ENCODE assay signal across 1 cellular context in the genomic region with DNA sequence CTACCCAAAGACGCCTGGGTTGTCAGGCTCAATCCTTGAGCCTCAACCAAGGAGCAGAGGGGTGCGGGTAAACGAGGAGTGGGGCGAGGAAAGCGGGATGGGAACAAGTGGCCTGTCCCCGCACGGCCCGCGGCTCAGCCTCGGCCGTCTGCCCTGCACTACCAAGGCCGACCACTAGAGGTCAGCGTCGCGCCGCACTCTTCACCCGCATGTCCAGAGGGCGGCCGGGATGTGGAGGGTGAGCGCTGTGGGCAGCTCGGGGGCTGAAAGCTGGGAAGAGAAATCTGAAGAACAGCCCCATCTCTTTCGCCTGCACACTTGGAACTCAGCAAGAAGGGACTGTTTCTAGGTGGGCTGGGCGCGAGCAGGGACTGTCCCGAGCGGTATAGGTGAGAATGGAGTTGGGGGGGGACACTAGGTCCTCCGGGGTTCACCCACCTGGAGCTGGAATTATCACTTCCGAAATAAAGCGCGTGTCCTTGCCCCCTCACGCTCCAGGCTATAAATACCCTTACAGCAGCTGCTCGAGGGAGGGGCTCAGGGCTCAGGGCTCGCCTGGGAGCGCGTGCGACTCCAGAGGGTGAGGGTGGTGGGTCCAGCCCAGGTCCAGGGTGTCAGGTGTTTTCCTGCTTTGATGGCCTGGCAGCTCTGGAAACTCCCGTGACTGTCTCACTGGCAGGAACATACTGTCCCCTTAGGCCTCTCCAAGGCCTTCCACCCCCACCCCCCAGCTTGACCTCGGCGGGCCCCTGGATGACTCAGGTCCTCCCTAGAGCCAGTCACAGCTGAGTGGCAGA.
A peak's percentile ranks its signal among the peaks of the same experiment; 100 is the strongest.
TF ChIP-seq lines count a peak whose summit lies in the region.

No MANE protein-coding gene starts in this region.

TF ChIP-seq in HepG2, 621 proteins besides CTCF, POLR2A, EP300 and RAD21 (continued from another document and continues in another):
- TF ChIP-seq, protein P1, sequence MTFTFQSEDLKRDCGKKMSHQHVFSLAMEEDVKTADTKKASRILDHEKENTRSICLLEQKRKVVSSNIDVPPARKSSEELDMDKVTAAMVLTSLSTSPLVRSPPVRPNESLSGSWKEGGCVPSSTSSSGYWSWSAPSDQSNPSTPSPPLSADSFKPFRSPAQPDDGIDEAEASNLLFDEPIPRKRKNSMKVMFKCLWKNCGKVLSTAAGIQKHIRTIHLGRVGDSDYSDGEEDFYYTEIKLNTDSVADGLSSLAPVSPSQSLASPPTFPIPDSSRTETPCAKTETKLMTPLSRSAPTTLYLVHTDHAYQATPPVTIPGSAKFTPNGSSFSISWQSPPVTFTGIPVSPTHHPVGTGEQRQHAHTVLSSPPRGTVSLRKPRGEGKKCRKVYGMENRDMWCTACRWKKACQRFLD (CRISPR knock-in tag; IDR thresholded peaks at IDR 0.05; ENCODE audit: borderline replicate concordance): no peak
- 0 out of 2 replicates have a peak, but pooled peaks have one; percentile 77 for TF ChIP-seq ZNF30 (CRISPR knock-in tag; IDR thresholded peaks at IDR 0.05)
- TF ChIP-seq, protein P2, sequence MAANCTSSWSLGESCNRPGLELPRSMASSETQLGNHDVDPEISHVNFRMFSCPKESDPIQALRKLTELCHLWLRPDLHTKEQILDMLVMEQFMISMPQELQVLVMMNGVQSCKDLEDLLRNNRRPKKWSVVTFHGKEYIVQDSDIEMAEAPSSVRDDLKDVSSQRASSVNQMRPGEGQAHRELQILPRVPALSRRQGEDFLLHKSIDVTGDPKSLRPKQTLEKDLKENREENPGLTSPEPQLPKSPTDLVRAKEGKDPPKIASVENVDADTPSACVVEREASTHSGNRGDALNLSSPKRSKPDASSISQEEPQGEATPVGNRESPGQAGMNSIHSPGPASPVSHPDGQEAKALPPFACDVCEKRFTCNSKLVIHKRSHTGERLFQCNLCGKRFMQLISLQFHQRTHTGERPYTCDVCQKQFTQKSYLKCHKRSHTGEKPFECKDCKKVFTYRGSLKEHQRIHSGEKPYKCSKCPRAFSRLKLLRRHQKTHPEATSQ (CRISPR knock-in tag; IDR thresholded peaks at IDR 0.05; ENCODE audit: borderline replicate concordance): no peak
- TF ChIP-seq NCOA5 (CRISPR knock-in tag; IDR thresholded peaks at IDR 0.05): no peak
- TF ChIP-seq FUBP1 (CRISPR knock-in tag; IDR thresholded peaks at IDR 0.05; ENCODE audit: borderline replicate concordance): no peak
- TF ChIP-seq HCFC1 (IDR thresholded peaks at IDR 0.05; ENCODE audit: low read depth, low read length): no peak
- no peak for TF ChIP-seq FLYWCH1 (CRISPR knock-in tag; IDR thresholded peaks at IDR 0.05)
- 0 out of 2 replicates have a peak, but pooled peaks have one; percentile 18 for TF ChIP-seq ZNF367 (CRISPR knock-in tag; IDR thresholded peaks at IDR 0.05; ENCODE audit: borderline replicate concordance)
- TF ChIP-seq, protein P3, sequence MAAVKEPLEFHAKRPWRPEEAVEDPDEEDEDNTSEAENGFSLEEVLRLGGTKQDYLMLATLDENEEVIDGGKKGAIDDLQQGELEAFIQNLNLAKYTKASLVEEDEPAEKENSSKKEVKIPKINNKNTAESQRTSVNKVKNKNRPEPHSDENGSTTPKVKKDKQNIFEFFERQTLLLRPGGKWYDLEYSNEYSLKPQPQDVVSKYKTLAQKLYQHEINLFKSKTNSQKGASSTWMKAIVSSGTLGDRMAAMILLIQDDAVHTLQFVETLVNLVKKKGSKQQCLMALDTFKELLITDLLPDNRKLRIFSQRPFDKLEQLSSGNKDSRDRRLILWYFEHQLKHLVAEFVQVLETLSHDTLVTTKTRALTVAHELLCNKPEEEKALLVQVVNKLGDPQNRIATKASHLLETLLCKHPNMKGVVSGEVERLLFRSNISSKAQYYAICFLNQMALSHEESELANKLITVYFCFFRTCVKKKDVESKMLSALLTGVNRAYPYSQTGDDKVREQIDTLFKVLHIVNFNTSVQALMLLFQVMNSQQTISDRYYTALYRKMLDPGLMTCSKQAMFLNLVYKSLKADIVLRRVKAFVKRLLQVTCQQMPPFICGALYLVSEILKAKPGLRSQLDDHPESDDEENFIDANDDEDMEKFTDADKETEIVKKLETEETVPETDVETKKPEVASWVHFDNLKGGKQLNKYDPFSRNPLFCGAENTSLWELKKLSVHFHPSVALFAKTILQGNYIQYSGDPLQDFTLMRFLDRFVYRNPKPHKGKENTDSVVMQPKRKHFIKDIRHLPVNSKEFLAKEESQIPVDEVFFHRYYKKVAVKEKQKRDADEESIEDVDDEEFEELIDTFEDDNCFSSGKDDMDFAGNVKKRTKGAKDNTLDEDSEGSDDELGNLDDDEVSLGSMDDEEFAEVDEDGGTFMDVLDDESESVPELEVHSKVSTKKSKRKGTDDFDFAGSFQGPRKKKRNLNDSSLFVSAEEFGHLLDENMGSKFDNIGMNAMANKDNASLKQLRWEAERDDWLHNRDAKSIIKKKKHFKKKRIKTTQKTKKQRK (IDR thresholded peaks at IDR 0.05; ENCODE audit: low read length): no peak
- no peak for TF ChIP-seq ZNF224 (CRISPR knock-in tag; IDR thresholded peaks at IDR 0.05)
- TF ChIP-seq RNF2 (conservative IDR thresholded peaks at IDR 0.05; ENCODE audit: low read depth): no peak
- no peak for TF ChIP-seq RBM22 (optimal IDR thresholded peaks at IDR 0.05; ENCODE audit: low read length)
- no peak for TF ChIP-seq ZZZ3 (CRISPR knock-in tag; IDR thresholded peaks at IDR 0.05; ENCODE audit: borderline replicate concordance)
- no peak for TF ChIP-seq RARG (CRISPR knock-in tag; IDR thresholded peaks at IDR 0.05; ENCODE audit: low read depth)
- no peak for TF ChIP-seq ZNF720 (CRISPR knock-in tag; IDR thresholded peaks at IDR 0.05)
- TF ChIP-seq ZNF609 (CRISPR knock-in tag; IDR thresholded peaks at IDR 0.05; ENCODE audit: borderline replicate concordance): no peak
- TF ChIP-seq SETDB1 (CRISPR knock-in tag; IDR thresholded peaks at IDR 0.05; ENCODE audit: borderline replicate concordance): no peak
- TF ChIP-seq ARNTL (CRISPR knock-in tag; IDR thresholded peaks at IDR 0.05): no peak
- TF ChIP-seq TOE1 (CRISPR knock-in tag; IDR thresholded peaks at IDR 0.05): no peak
- TF ChIP-seq ZNF615 (CRISPR knock-in tag; IDR thresholded peaks at IDR 0.05; ENCODE audit: borderline replicate concordance): no peak
- TF ChIP-seq SALL1 (CRISPR knock-in tag; IDR thresholded peaks at IDR 0.05): no peak; the same call in 1 of the 2 replicates
- TF ChIP-seq BHLHE40 (IDR thresholded peaks at IDR 0.05; ENCODE audit: low read length): no peak; the same call in 1 of the 2 replicates
- no peak for TF ChIP-seq NR2C2 (CRISPR knock-in tag; IDR thresholded peaks at IDR 0.05; ENCODE audit: borderline replicate concordance)
- 0 out of 2 replicates have a peak, but pooled peaks have one; percentile 19 for TF ChIP-seq ZNF510 (CRISPR knock-in tag; IDR thresholded peaks at IDR 0.05; ENCODE audit: low read depth)
- TF ChIP-seq KDM5B (CRISPR knock-in tag; IDR thresholded peaks at IDR 0.05; ENCODE audit: borderline replicate concordance): no peak
- TF ChIP-seq SNAI1 (CRISPR knock-in tag; IDR thresholded peaks at IDR 0.05; ENCODE audit: borderline replicate concordance): no peak
- no peak for TF ChIP-seq MIER2 (CRISPR knock-in tag; IDR thresholded peaks at IDR 0.05)
- no peak for TF ChIP-seq ZNF225 (CRISPR knock-in tag; IDR thresholded peaks at IDR 0.05)
- no peak for TF ChIP-seq CCDC6 (CRISPR knock-in tag; IDR thresholded peaks at IDR 0.05)
- TF ChIP-seq RXRB (CRISPR knock-in tag; IDR thresholded peaks at IDR 0.05; ENCODE audit: borderline replicate concordance): no peak
- no peak for TF ChIP-seq ADNP (CRISPR knock-in tag; IDR thresholded peaks at IDR 0.05)
- no peak for TF ChIP-seq HMG20A (CRISPR knock-in tag; IDR thresholded peaks at IDR 0.05; ENCODE audit: borderline replicate concordance)
- TF ChIP-seq ZNF703 (CRISPR knock-in tag; IDR thresholded peaks at IDR 0.05; ENCODE audit: borderline replicate concordance): no peak
- no peak for TF ChIP-seq ZNF460 (CRISPR knock-in tag; IDR thresholded peaks at IDR 0.05; ENCODE audit: borderline replicate concordance)
- TF ChIP-seq ELF1 (CRISPR knock-in tag; IDR thresholded peaks at IDR 0.05): no peak
- TF ChIP-seq CBX5 (CRISPR knock-in tag; IDR thresholded peaks at IDR 0.05; ENCODE audit: borderline replicate concordance): no peak
- TF ChIP-seq, protein P4, sequence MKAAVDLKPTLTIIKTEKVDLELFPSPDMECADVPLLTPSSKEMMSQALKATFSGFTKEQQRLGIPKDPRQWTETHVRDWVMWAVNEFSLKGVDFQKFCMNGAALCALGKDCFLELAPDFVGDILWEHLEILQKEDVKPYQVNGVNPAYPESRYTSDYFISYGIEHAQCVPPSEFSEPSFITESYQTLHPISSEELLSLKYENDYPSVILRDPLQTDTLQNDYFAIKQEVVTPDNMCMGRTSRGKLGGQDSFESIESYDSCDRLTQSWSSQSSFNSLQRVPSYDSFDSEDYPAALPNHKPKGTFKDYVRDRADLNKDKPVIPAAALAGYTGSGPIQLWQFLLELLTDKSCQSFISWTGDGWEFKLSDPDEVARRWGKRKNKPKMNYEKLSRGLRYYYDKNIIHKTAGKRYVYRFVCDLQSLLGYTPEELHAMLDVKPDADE (CRISPR knock-in tag; IDR thresholded peaks at IDR 0.05): no peak
- no peak for TF ChIP-seq DNMT1 (CRISPR knock-in tag; IDR thresholded peaks at IDR 0.05)
- no peak for TF ChIP-seq FOSL1 (CRISPR knock-in tag; IDR thresholded peaks at IDR 0.05; ENCODE audit: borderline replicate concordance)
- no peak for TF ChIP-seq ZNF775 (CRISPR knock-in tag; IDR thresholded peaks at IDR 0.05; ENCODE audit: borderline replicate concordance)
- TF ChIP-seq SP5 (CRISPR knock-in tag; IDR thresholded peaks at IDR 0.05; ENCODE audit: borderline replicate concordance, low read depth): no peak
- TF ChIP-seq SNAPC4 (CRISPR knock-in tag; IDR thresholded peaks at IDR 0.05): no peak
